In genomic region chr2:240234503-240234951, GRCh38 we compare ENCODE assay signal across 11 cellular contexts.
DNase-seq lines count a peak whose midpoint lies in the region; ATAC-seq and TF ChIP-seq lines count a peak whose summit lies in the region.
"Had no signal": no experiment of that assay in that cellular context is flagged by ENCODE, and none has a peak within 500 bp of the region (broad histone marks: within the 10 kb centered on the region; RNA-seq: fewer than 3 reads in every experiment).

No MANE protein-coding gene starts in this region.

- in situ Hi-C loops in mammary epithelial cell (cut with MboI; ENCODE audit: low sequenced_read_pairs in 2 of 2) = loop anchor here (5.0 kb wide), 1 partner anchor 203 kb away; the partner anchor contains the start of gene GPC1 (in 2 of the 2)

- H3K4me1 ChIP-seq in mammary epithelial cell (ENCODE audit: insufficient read depth, low read length) (peaks cover 31% of the 10 kb centered on the region), thoracic aorta (ENCODE audit: control insufficient read depth in 1 of 2, low read depth in 2 of 2) (peaks cover 8 to 33% of the 10 kb centered on the region in 2 donors), A673 (ENCODE audit: insufficient read depth, low read length, poor library complexity, severe bottlenecking) (no peaks in the 10 kb centered on the region)

- ATAC-seq in thoracic aorta (ENCODE audit: insufficient number of reproducible peaks, low FRiP score, low read depth) = no peak
- no peak for ATAC-seq in effector memory CD8-positive, alpha-beta T cell (replicated peaks)

- H3K4me3 ChIP-seq in mammary epithelial cell (replicated peaks in 1 of 3; ENCODE audit: insufficient read depth in 1 of 3, low read depth in 2 of 3, low read length in 3 of 3) (no peak overlapping the region), thoracic aorta (no peak overlapping the region), A673 (ENCODE audit: low read depth, low read length, poor library complexity, severe bottlenecking) (no peak overlapping the region)

- H3K9ac ChIP-seq in mammary epithelial cell (ENCODE audit: insufficient read depth, low read length) = no peak overlapping the region

- CTCF ChIA-PET in mammary epithelial cell (lab: Charles Lee; ENCODE audit: low non-redundant PET) (no interaction called here), MCF 10A (lab: Yijun Ruan, JAX) (interaction anchor here (0.9 to 1.3 kb wide), 3 partner anchors 85 to 204 kb away, joined by 3 to 4 read pairs (median 3); no protein-coding TSS in a partner anchor), A673 (lab: Charles Lee) (no interaction called here)

- no peaks in the 10 kb centered on the region for H3K79me2 ChIP-seq in mammary epithelial cell (ENCODE audit: insufficient read depth, low read length)

- peaks cover 29% of the 10 kb centered on the region for H3K4me1 Mint-ChIP-seq in MCF 10A (ENCODE audit: insufficient read depth, unreplicated experiment)
- no peaks in the 10 kb centered on the region for H3K4me1 Mint-ChIP-seq in effector memory CD8-positive, alpha-beta T cell (ENCODE audit: low read depth in 2 of 2)

- TF ChIP-seq CTCF in mammary epithelial cell (conservative IDR thresholded peaks at IDR 0.05 in 1 of 2, IDR thresholded peaks at IDR 0.05 in 1 of 2; ENCODE audit: extremely low read depth in 1 of 2, insufficient read depth in 1 of 2, low read depth in 1 of 2, low read length in 2 of 2) (no peak), MCF 10A (IDR thresholded peaks at IDR 0.05; ENCODE audit: unreplicated experiment) (no peak), thoracic aorta (IDR thresholded peaks at IDR 0.05) (no peak), A673 (conservative IDR thresholded peaks at IDR 0.05; ENCODE audit: low read depth, low read length) (no peak)

- no peak overlapping the region for H3K4me3 Mint-ChIP-seq in MCF 10A (ENCODE audit: unreplicated experiment)
- peak overlapping the region in 1 of 2 donors; percentile 38 for H3K4me3 Mint-ChIP-seq in effector memory CD8-positive, alpha-beta T cell
- H3K4me3 Mint-ChIP-seq: HFFc6 had no signal

- dilution Hi-C loops in mammary epithelial cell (cut with HindIII; ENCODE audit: low sequenced_read_pairs) = loop anchor here (10.0 kb wide), 2 partner anchors 200 to 240 kb away; partner anchors contain the start of gene GPC1

- H3K27ac ChIP-seq in mammary epithelial cell (ENCODE audit: insufficient read depth, low read depth, low read length) = no peak overlapping the region
- H3K27ac ChIP-seq in thoracic aorta = peak overlapping the region; percentile 57 to 63
- H3K27ac ChIP-seq in A673 (ENCODE audit: low read depth, low read length, poor library complexity, severe bottlenecking) = no peak overlapping the region

- no peaks in the 10 kb centered on the region for H4K20me1 ChIP-seq in mammary epithelial cell (ENCODE audit: insufficient read depth, low read length)

- no peak overlapping the region for H3K27ac Mint-ChIP-seq in MCF 10A (ENCODE audit: low read depth, unreplicated experiment)
- H3K27ac Mint-ChIP-seq in effector memory CD8-positive, alpha-beta T cell = no peak overlapping the region
- H3K27ac Mint-ChIP-seq: HFFc6 had no signal

- H3K36me3 Mint-ChIP-seq in MCF 10A (ENCODE audit: insufficient read depth, unreplicated experiment) = peaks cover 4% of the 10 kb centered on the region
- H3K36me3 Mint-ChIP-seq in effector memory CD8-positive, alpha-beta T cell (ENCODE audit: insufficient read depth) = no peaks in the 10 kb centered on the region

- BruUV-seq in mammary epithelial cell (replicated peaks; lab: Mats Ljungman, UMichigan) (no TSS peak), MCF 10A (replicated peaks; lab: Mats Ljungman, UMichigan) (no TSS peak), A673 (replicated peaks; lab: Mats Ljungman, UMichigan) (no TSS peak)

- DNase-seq in mammary epithelial cell (peak; percentile 21), MCF 10A (ENCODE audit: unreplicated experiment) (no peak), dermis blood vessel endothelial cell (peak; percentile 56), mesenteric fat pad (ENCODE audit: low spot score) (peak; percentile 49), thoracic aorta (ENCODE audit: low spot score) (no peak), A673 (ENCODE audit: low spot score) (no peak), GM19238 (ENCODE audit: insufficient read length, low spot score) (no peak)
- no peak for DNase-seq in effector memory CD8-positive, alpha-beta T cell
- DNase-seq: HFFc6, NCI-H2029, nucleus accumbens had no signal

- 54% methylated on average over 7 of the region's 8 CpGs for WGBS in mammary epithelial cell (ENCODE audit: low coverage, missing lambda C conversion rate)

- H3K27me3 ChIP-seq in mammary epithelial cell (ENCODE audit: insufficient read depth, low read length) (no peaks in the 10 kb centered on the region), thoracic aorta (replicated peaks; ENCODE audit: insufficient read depth) (no peaks in the 10 kb centered on the region), A673 (replicated peaks; ENCODE audit: insufficient read depth, low read depth, low read length, poor library complexity) (no peaks in the 10 kb centered on the region)

- no peaks in the 10 kb centered on the region for H3K9me3 ChIP-seq in mammary epithelial cell (replicated peaks; ENCODE audit: insufficient read depth, low read length)
- no peaks in the 10 kb centered on the region for H3K9me3 ChIP-seq in thoracic aorta
- H3K9me3 ChIP-seq in A673 (ENCODE audit: low read depth, low read length, poor library complexity, severe bottlenecking) = peaks cover 3% of the 10 kb centered on the region

- H3K9me3 Mint-ChIP-seq in MCF 10A (ENCODE audit: unreplicated experiment) = peaks cover 7% of the 10 kb centered on the region
- no peaks in the 10 kb centered on the region for H3K9me3 Mint-ChIP-seq in effector memory CD8-positive, alpha-beta T cell

- no peak overlapping the region for H3K4me2 ChIP-seq in mammary epithelial cell (ENCODE audit: insufficient read depth, low read depth, low read length)

- peaks cover 9% of the 10 kb centered on the region for H3K27me3 Mint-ChIP-seq in MCF 10A (ENCODE audit: insufficient read depth, unreplicated experiment)
- H3K27me3 Mint-ChIP-seq in effector memory CD8-positive, alpha-beta T cell = peaks cover 23 to 24% of the 10 kb centered on the region in 2 donors

- POLR2A ChIA-PET in MCF 10A (lab: Yijun Ruan, JAX) = no interaction called here
- POLR2A ChIA-PET in A673 (lab: Charles Lee; ENCODE audit: low non-redundant PET) = no interaction called here

- no peak overlapping the region for H2AFZ ChIP-seq in mammary epithelial cell (ENCODE audit: low read depth, low read length)

- intact Hi-C loops in mammary epithelial cell (cut with micrococcal nuclease) = loop anchor here (5.0 kb wide), 3 partner anchors 82 to 608 kb away; partner anchors contain the start of gene RNPEPL1
- intact Hi-C loops in MCF 10A (cut with micrococcal nuclease) = loop anchor here (5.0 kb wide), 1 partner anchor 88 kb away; no protein-coding TSS in a partner anchor
- intact Hi-C loops in A673 (cut with micrococcal nuclease; ENCODE audit: unreplicated experiment) = no loop called here

- H3K36me3 ChIP-seq in mammary epithelial cell (ENCODE audit: insufficient read depth, low read length) (no peaks in the 10 kb centered on the region), thoracic aorta (no peaks in the 10 kb centered on the region), A673 (ENCODE audit: insufficient read depth, low read length, poor library complexity, severe bottlenecking) (no peaks in the 10 kb centered on the region)

Comparison
In these comparisons a context has a peak if more than half of its experiments do, and no peak if none do; other contexts are left out.
1. DNase-seq: peak in mammary epithelial cell (single experiment), dermis blood vessel endothelial cell (single experiment) and mesenteric fat pad (single experiment); none in MCF 10A (single experiment), thoracic aorta (single experiment), A673 (single experiment), GM19238 (single experiment) and effector memory CD8-positive, alpha-beta T cell (0 of 3).
2. H3K27ac ChIP-seq: peak in thoracic aorta (2 of 2); none in mammary epithelial cell (single experiment) and A673 (single experiment).